26 cellular contexts compared by ENCODE assay signal in the genomic region with DNA sequence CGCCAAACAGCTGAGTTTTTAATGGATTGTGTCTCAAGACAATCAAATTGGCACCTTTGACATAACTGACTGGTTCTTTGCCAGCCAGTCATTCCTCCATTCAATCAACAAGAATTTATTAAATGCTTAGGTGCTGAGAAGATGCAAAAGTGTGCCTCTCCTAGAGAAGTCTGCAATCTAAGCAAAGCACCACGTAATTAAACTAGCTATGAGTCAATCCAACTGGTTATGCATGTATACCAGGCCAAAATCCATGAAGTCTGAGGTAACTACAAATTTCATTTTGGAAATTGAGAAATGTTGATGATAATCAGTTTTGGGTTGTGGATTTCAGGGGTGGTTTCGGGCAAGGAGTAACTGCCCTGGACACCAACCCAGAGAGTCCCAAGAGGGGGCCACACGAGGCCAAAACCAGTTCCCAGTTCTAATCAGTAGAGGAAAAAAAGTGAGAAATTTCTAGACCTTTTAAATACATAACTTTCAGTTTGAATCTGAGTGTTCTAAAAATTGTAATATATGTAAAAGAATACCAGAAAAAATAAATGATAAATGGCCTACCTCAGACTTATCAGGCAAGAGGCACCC.
DNase-seq lines count a peak whose midpoint lies in the region; ATAC-seq, FAIRE-seq and TF ChIP-seq lines count a peak whose summit lies in the region.
"Had no signal": no experiment of that assay in that cellular context is flagged by ENCODE, and none has a peak within 500 bp of the region (broad histone marks: within the 10 kb centered on the region; RNA-seq: fewer than 3 reads in every experiment).

No MANE protein-coding gene starts in this region.

- POLR2A ChIA-PET in HepG2 (lab: Yijun Ruan, JAX) = no interaction called here

- peaks cover 22% of the 10 kb centered on the region for H3K79me1 ChIP-seq in mesenchymal stem cell (replicated peaks; ENCODE audit: low read length, poor library complexity, severe bottlenecking)

- H4K8ac ChIP-seq in mesenchymal stem cell (ENCODE audit: low read length) = no peak overlapping the region

- H2AK5ac ChIP-seq in mesenchymal stem cell (ENCODE audit: low read length, severe bottlenecking) = no peak overlapping the region

- H3K27ac ChIP-seq in mesenchymal stem cell (ENCODE audit: low read length, poor library complexity, severe bottlenecking) (no peak overlapping the region), HepG2 (ENCODE audit: extremely low read length, insufficient read depth, low read length) (no peak overlapping the region)
- H3K27ac ChIP-seq: A549, vagina had no signal

- no peak for TF ChIP-seq RAD21 in HepG2 (CRISPR knock-in tag; IDR thresholded peaks at IDR 0.05)

- H2BK120ac ChIP-seq in mesenchymal stem cell (ENCODE audit: low read depth, low read length) = no peak overlapping the region

- H3K18ac ChIP-seq in mesenchymal stem cell (ENCODE audit: low read depth in 1 of 2, low read length in 2 of 2) = no peak overlapping the region

- H3K27me3 Mint-ChIP-seq in Calu3 (ENCODE audit: unreplicated experiment) = no peaks in the 10 kb centered on the region

- in situ Hi-C loops in HepG2 (cut with HindIII; ENCODE audit: extremely low pct_ligation_motif_present, low pct_unique_long_range_greater_than_20kb) = no loop called here

- intact Hi-C loops in Calu3 (cut with micrococcal nuclease; ENCODE audit: unreplicated experiment) = loop anchor here (10.0 kb wide), 2 partner anchors 293 to 473 kb away; no protein-coding TSS in a partner anchor
- intact Hi-C loops in HepG2 (cut with micrococcal nuclease; ENCODE audit: unreplicated experiment) = no loop called here

- TF ChIP-seq EP300 in HepG2 (IDR thresholded peaks at IDR 0.05; ENCODE audit: low read depth in 2 of 2, low read length in 2 of 2) = no peak
- no peak for TF ChIP-seq EP300 in HepG2 (CRISPR knock-in tag; IDR thresholded peaks at IDR 0.05; ENCODE audit: borderline replicate concordance)

- ATAC-seq in HepG2 = no peak
- ATAC-seq in stimulated activated effector memory CD8-positive, alpha-beta T cell treated with anti-CD3 and anti-CD28 coated beads, Interleukin-12 subunit alpha, Interleukin-12 subunit beta, amount 100 ng/mL, for 72 hours = no peak
- ATAC-seq: A549, left ventricle myocardium superior, mucosa of descending colon had no signal

- peak overlapping the region; percentile 82 for H3K27ac Mint-ChIP-seq in Calu3 (ENCODE audit: unreplicated experiment)
- no peak overlapping the region for H3K27ac Mint-ChIP-seq in stimulated activated effector memory CD8-positive, alpha-beta T cell treated with anti-CD3 and anti-CD28 coated beads, Interleukin-12 subunit alpha, Interleukin-12 subunit beta, amount 100 ng/mL, for 72 hours
- H3K27ac Mint-ChIP-seq: activated CD4-positive, alpha-beta memory T cell treated with anti-CD3 and anti-CD28 coated beads, Interleukin-2, amount 10 ng/mL, durations not matched to agents 7 days and 5 days; activated naive CD8-positive, alpha-beta T cell; CD8-positive, alpha-beta memory T cell; progenitor cell of endocrine pancreas had no signal

- H3K23ac ChIP-seq in mesenchymal stem cell (ENCODE audit: low read length in 2 of 2) = no peak overlapping the region

- H3K4me1 ChIP-seq in mesenchymal stem cell (ENCODE audit: control insufficient read depth, insufficient read depth, low read depth, low read length) (peaks cover 2% of the 10 kb centered on the region), HepG2 (ENCODE audit: insufficient read depth, low read length) (no peaks in the 10 kb centered on the region)

- H3K4me1 Mint-ChIP-seq in Calu3 (ENCODE audit: low read depth, unreplicated experiment) = peaks cover 86% of the 10 kb centered on the region
- no peaks in the 10 kb centered on the region for H3K4me1 Mint-ChIP-seq in stimulated activated effector memory CD8-positive, alpha-beta T cell treated with anti-CD3 and anti-CD28 coated beads, Interleukin-12 subunit alpha, Interleukin-12 subunit beta, amount 100 ng/mL, for 72 hours
- H3K4me1 Mint-ChIP-seq: activated CD4-positive, alpha-beta memory T cell treated with anti-CD3 and anti-CD28 coated beads, Interleukin-2, amount 10 ng/mL, durations not matched to agents 7 days and 5 days; CD8-positive, alpha-beta memory T cell had no signal

- no peaks in the 10 kb centered on the region for H4K20me1 ChIP-seq in HepG2 (ENCODE audit: insufficient read depth, low read length)

- TF ChIP-seq POLR2A in HepG2 (IDR thresholded peaks at IDR 0.05; ENCODE audit: insufficient read depth in 1 of 2, low read depth in 2 of 2, low read length in 2 of 2) = no peak

- H3K4me3 ChIP-seq in epithelial cell of esophagus (ENCODE audit: low read length) (no peak overlapping the region), mesenchymal stem cell (ENCODE audit: insufficient read depth in 1 of 2, low read depth in 1 of 2, low read length in 2 of 2) (no peak overlapping the region), HepG2 (replicated peaks in 1 of 3; ENCODE audit: insufficient read depth in 1 of 3, low read depth in 2 of 3, low read length in 3 of 3) (no peak overlapping the region)
- H3K4me3 ChIP-seq: A549, mucosa of descending colon, vagina had no signal

- H3K14ac ChIP-seq in mesenchymal stem cell (ENCODE audit: low read length in 2 of 2) = no peak overlapping the region

- no peaks in the 10 kb centered on the region for H3K79me2 ChIP-seq in HepG2 (ENCODE audit: insufficient read depth, low read length)

- FAIRE-seq in HepG2 (lab: Jason Lieb, UNC) = no peak
- FAIRE-seq: A549, GM18507, small intestine had no signal

- no peaks in the 10 kb centered on the region for H3K9me3 Mint-ChIP-seq in Calu3 (ENCODE audit: low read depth, unreplicated experiment)
- H3K9me3 Mint-ChIP-seq in stimulated activated effector memory CD8-positive, alpha-beta T cell treated with anti-CD3 and anti-CD28 coated beads, Interleukin-12 subunit alpha, Interleukin-12 subunit beta, amount 100 ng/mL, for 72 hours = no peaks in the 10 kb centered on the region
- H3K9me3 Mint-ChIP-seq: activated CD4-positive, alpha-beta memory T cell treated with anti-CD3 and anti-CD28 coated beads, Interleukin-2, amount 10 ng/mL, durations not matched to agents 7 days and 5 days; CD8-positive, alpha-beta memory T cell had no signal

- H3K36me3 ChIP-seq in mesenchymal stem cell (ENCODE audit: control insufficient read depth in 1 of 2, insufficient read depth in 2 of 2, low read depth in 1 of 2, low read length in 2 of 2) (no peaks in the 10 kb centered on the region), HepG2 (replicated peaks in 1 of 2; ENCODE audit: control insufficient read depth in 1 of 2, insufficient read depth in 2 of 2, low read length in 2 of 2) (no peaks in the 10 kb centered on the region)
- H3K36me3 ChIP-seq: vagina had no signal

- H2BK12ac ChIP-seq in mesenchymal stem cell (ENCODE audit: low read length in 2 of 2) = no peak overlapping the region

- no peak overlapping the region for H2BK5ac ChIP-seq in mesenchymal stem cell (ENCODE audit: low read depth, low read length, poor library complexity, severe bottlenecking)

- no peak for DNase-seq in Calu3
- peak; percentile 24 for DNase-seq in NCI-H226
- DNase-seq in epithelial cell of esophagus (ENCODE audit: low read depth) = peak; percentile 93
- no peak for DNase-seq in mesenchymal stem cell
- DNase-seq in nucleus accumbens (lab: John Stamatoyannopoulos, UW) = no peak
- no peak for DNase-seq in middle frontal gyrus (ENCODE audit: extremely low spot score, low spot score)
- no peak for DNase-seq in HepG2 (ENCODE audit: low spot score)
- DNase-seq in stimulated activated effector memory CD8-positive, alpha-beta T cell treated with anti-CD3 and anti-CD28 coated beads, Interleukin-12 subunit alpha, Interleukin-12 subunit beta, amount 100 ng/mL, for 72 hours (ENCODE audit: low spot score in 2 of 2) = no peak
- DNase-seq: activated CD4-positive, alpha-beta memory T cell treated with anti-CD3 and anti-CD28 coated beads, Interleukin-2, amount 10 ng/mL, durations not matched to agents 7 days and 5 days; CD8-positive, alpha-beta memory T cell; DMS153; foreskin melanocyte; GDM1; Kasumi-1; left ventricle myocardium superior; mucosa of descending colon; NCI-H1048; NCI-H1694 treated with DMSO at 0.1 percent for 48 hours; small intestine; stimulated activated CD4-positive, alpha-beta T cell treated with anti-CD3 and anti-CD28 coated beads, Interleukin-1b, Interleukin-23, amount 100 ng/mL, for 48 hours; T-helper 9 cell had no signal

- H3K4me2 ChIP-seq in mesenchymal stem cell (ENCODE audit: low read length, poor library complexity, severe bottlenecking) (no peak overlapping the region), HepG2 (ENCODE audit: low read depth, low read length) (no peak overlapping the region)

- H3K4ac ChIP-seq in mesenchymal stem cell (ENCODE audit: low read depth in 1 of 2, low read length in 2 of 2) = no peak overlapping the region

- peak overlapping the region; percentile 54 for H3K4me3 Mint-ChIP-seq in Calu3 (ENCODE audit: low read depth, unreplicated experiment)
- no peak overlapping the region for H3K4me3 Mint-ChIP-seq in stimulated activated effector memory CD8-positive, alpha-beta T cell treated with anti-CD3 and anti-CD28 coated beads, Interleukin-12 subunit alpha, Interleukin-12 subunit beta, amount 100 ng/mL, for 72 hours
- H3K4me3 Mint-ChIP-seq: activated CD4-positive, alpha-beta memory T cell treated with anti-CD3 and anti-CD28 coated beads, Interleukin-2, amount 10 ng/mL, durations not matched to agents 7 days and 5 days; activated naive CD8-positive, alpha-beta T cell; CD8-positive, alpha-beta memory T cell had no signal

- H3K36me3 Mint-ChIP-seq in Calu3 (ENCODE audit: insufficient read depth, unreplicated experiment) = peaks cover 31% of the 10 kb centered on the region
- H3K36me3 Mint-ChIP-seq in stimulated activated effector memory CD8-positive, alpha-beta T cell treated with anti-CD3 and anti-CD28 coated beads, Interleukin-12 subunit alpha, Interleukin-12 subunit beta, amount 100 ng/mL, for 72 hours = no peaks in the 10 kb centered on the region
- H3K36me3 Mint-ChIP-seq: activated naive CD8-positive, alpha-beta T cell; CD8-positive, alpha-beta memory T cell had no signal

- H3K9ac ChIP-seq in mesenchymal stem cell (ENCODE audit: low read length) = peak overlapping the region; percentile 48
- no peak overlapping the region for H3K9ac ChIP-seq in HepG2 (ENCODE audit: insufficient read depth, low read depth, low read length)

- TF ChIP-seq CTCF in Calu3 (IDR thresholded peaks at IDR 0.05; ENCODE audit: unreplicated experiment) = no peak
- TF ChIP-seq CTCF in epithelial cell of esophagus (IDR thresholded peaks at IDR 0.05; ENCODE audit: insufficient read depth, low read depth, low read length, missing control alignments) = no peak
- no peak for TF ChIP-seq CTCF in HepG2 (CRISPR knock-in tag; IDR thresholded peaks at IDR 0.05)

- H2AFZ ChIP-seq in mesenchymal stem cell (ENCODE audit: low read depth, low read length) (no peak overlapping the region), HepG2 (ENCODE audit: low read length) (no peak overlapping the region)

- BruUV-seq in Calu3 (replicated peaks; lab: Mats Ljungman, UMichigan) = no TSS peak
- BruUV-seq in HepG2 (replicated peaks; lab: Mats Ljungman, UMichigan) = no TSS peak

- no peak overlapping the region for H4K91ac ChIP-seq in mesenchymal stem cell (ENCODE audit: low read length)

- H3K9me3 ChIP-seq in mesenchymal stem cell (ENCODE audit: control insufficient read depth, low read length) (no peaks in the 10 kb centered on the region), HepG2 (ENCODE audit: low read length) (no peaks in the 10 kb centered on the region)
- H3K9me3 ChIP-seq: A549, mucosa of descending colon, vagina had no signal

- WGBS in mesenchymal stem cell = 96% methylated on average over 3 of the region's 4 CpGs
- WGBS in HepG2 (ENCODE audit: low lambda C conversion rate) = 6% methylated on average over 4 of the region's 4 CpGs

- no peak overlapping the region for H2BK15ac ChIP-seq in mesenchymal stem cell (ENCODE audit: low read depth, poor library complexity, severe bottlenecking)

- CTCF ChIA-PET in Calu3 (lab: Charles Lee) = no interaction called here
- CTCF ChIA-PET in HepG2 (lab: Yijun Ruan, JAX; ENCODE audit: low intra/inter-chr PET ratio, low total read pairs) = no interaction called here

- H3K27me3 ChIP-seq in mesenchymal stem cell (ENCODE audit: control insufficient read depth in 1 of 2, insufficient read depth in 1 of 2, low read length in 2 of 2) (no peaks in the 10 kb centered on the region), HepG2 (ENCODE audit: control insufficient read depth in 1 of 2, insufficient read depth in 2 of 2, low read length in 2 of 2) (peaks cover 0 to 4% of the 10 kb centered on the region in 2 experiments; a peak in 1 of 5 replicates)
- H3K27me3 ChIP-seq: vagina had no signal

Comparison
In these comparisons a context has a peak if more than half of its experiments do, and no peak if none do; other contexts are left out.
1. DNase-seq: peak in NCI-H226 (single experiment) and epithelial cell of esophagus (single experiment); none in Calu3 (single experiment), mesenchymal stem cell (single experiment), nucleus accumbens (0 of 56), middle frontal gyrus (single experiment), HepG2 (single experiment) and stimulated activated effector memory CD8-positive, alpha-beta T cell treated with anti-CD3 and anti-CD28 coated beads, Interleukin-12 subunit alpha, Interleukin-12 subunit beta, amount 100 ng/mL, for 72 hours (0 of 2).